Comparison of ENCODE assay signal across 8 cellular contexts in genomic region chr5:144191998-144192397, GRCh38. TPM values are rescaled to one million over a fixed set of nuclear protein-coding genes. Genes with fewer than 3 reads are reported as not detected.
DNase-seq lines count a peak whose midpoint lies in the region; ATAC-seq and TF ChIP-seq lines count a peak whose summit lies in the region.

No MANE protein-coding gene starts in this region.

- intact Hi-C loops in left colon (cut with DNase I, micrococcal nuclease) = no loop called here

- in situ Hi-C loops in astrocyte of the spinal cord (cut with HindIII; ENCODE audit: low sequenced_read_pairs) = no loop called here

- DNase-seq in COLO829 (ENCODE audit: low spot score) (peak; percentile 28), NCI-H748 treated with DMSO at 0.1 percent for 48 hours (lab: John Stamatoyannopoulos, UW) (peak; percentile 36), astrocyte of the spinal cord (ENCODE audit: low read depth, low spot score) (peak; percentile 79), left colon (no peak), NCI-H446 treated with DMSO at 0.1 percent for 48 hours (lab: John Stamatoyannopoulos, UW) (no peak), middle frontal gyrus (ENCODE audit: extremely low spot score, low spot score) (no peak)

- peak; percentile 86 for ATAC-seq in GM18858 (IDR thresholded peaks at IDR 0.05; ENCODE audit: unreplicated experiment)
- ATAC-seq in HG02970 (IDR thresholded peaks at IDR 0.05; ENCODE audit: low FRiP score, unreplicated experiment) = peak; percentile 92
- peak; percentile 72 for ATAC-seq in left colon

- TF ChIP-seq CTCF in astrocyte of the spinal cord (IDR thresholded peaks at IDR 0.05; ENCODE audit: low read depth, low read length) = peak; percentile 51

- H3K4me3 ChIP-seq in astrocyte of the spinal cord (ENCODE audit: low read depth, low read length) = no peak overlapping the region

RNA-seq across cellular contexts. Expression of gene KCTD16, which starts 21.3 kb away (rescaled TPM):
- total RNA-seq in left colon = under 1 TPM in 1 of 2 donors, not detected in 1; 0.11 TPM

RNA-seq across cellular contexts. Expression of gene YIPF5, which starts 21.5 kb away (rescaled TPM):
- 10 to 100 TPM; 44.1 to 58.2 TPM for total RNA-seq in left colon

Comparison
In these comparisons a context has a peak if more than half of its experiments do, and no peak if none do; other contexts are left out.
1. DNase-seq: peak in COLO829 (single experiment), NCI-H748 treated with DMSO at 0.1 percent for 48 hours (single experiment) and astrocyte of the spinal cord (single experiment); none in left colon (0 of 2), NCI-H446 treated with DMSO at 0.1 percent for 48 hours (single experiment) and middle frontal gyrus (single experiment).
2. Peak in every context shown above with its lines, with median percentiles within 50 percentile points of each other: ATAC-seq.